11 cellular contexts compared by ENCODE assay signal in the genomic region with DNA sequence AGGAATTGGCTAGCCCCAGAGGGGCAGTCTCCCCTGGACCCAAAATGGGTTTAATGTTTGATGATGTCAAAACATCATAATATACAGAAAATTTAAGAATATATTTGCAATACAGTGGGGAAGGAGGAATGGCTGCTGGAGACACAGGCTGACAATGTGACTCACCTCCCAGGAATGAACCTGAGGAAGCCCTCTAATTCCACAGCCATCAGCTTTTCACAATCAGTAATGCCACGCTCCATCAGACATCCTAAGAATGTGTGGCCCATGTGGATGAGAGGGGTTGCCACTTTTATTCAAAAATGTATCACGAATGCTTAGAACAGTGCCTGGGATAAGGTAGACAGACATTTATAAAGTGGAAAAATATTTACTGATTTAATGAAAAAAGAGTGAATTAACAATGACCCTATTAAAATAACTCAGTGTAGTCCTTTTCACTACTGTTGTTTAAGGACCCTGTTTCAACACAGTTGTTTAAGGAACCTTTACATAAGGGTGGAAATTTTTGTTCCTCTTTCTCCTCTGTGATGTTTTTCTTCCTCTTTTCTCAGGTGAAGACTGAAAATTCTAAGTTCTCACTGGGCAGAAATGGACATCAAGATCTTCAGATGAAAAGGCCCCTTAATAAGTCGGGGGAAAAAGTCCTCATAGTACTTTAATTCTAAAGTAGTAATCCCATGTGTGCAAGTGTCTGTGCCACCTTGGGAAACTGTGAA. TPM values are rescaled to one million over a fixed set of nuclear protein-coding genes. Genes with fewer than 3 reads are reported as not detected.
DNase-seq lines count a peak whose midpoint lies in the region; ATAC-seq and TF ChIP-seq lines count a peak whose summit lies in the region.
"Had no signal": no experiment of that assay in that cellular context is flagged by ENCODE, and none has a peak within 500 bp of the region (broad histone marks: within the 10 kb centered on the region; RNA-seq: fewer than 3 reads in every experiment).

No MANE protein-coding gene starts in this region.

- H3K36me3 Mint-ChIP-seq in neural progenitor cell (no peaks in the 10 kb centered on the region), glutamatergic neuron (ENCODE audit: unreplicated experiment) (no peaks in the 10 kb centered on the region)
- H3K36me3 Mint-ChIP-seq: activated naive CD4-positive, alpha-beta T cell treated with anti-CD3 and anti-CD28 coated beads, Interleukin-2, amount 10 ng/mL, durations not matched to agents 7 days and 5 days had no signal

- H3K4me3 Mint-ChIP-seq in neural progenitor cell (no peak overlapping the region), glutamatergic neuron (ENCODE audit: unreplicated experiment) (no peak overlapping the region)
- H3K4me3 Mint-ChIP-seq: activated naive CD4-positive, alpha-beta T cell treated with anti-CD3 and anti-CD28 coated beads, Interleukin-2, amount 10 ng/mL, durations not matched to agents 7 days and 5 days had no signal

- H3K4me2 ChIP-seq in GM23248 (ENCODE audit: unreplicated experiment) (no peak overlapping the region), OCI-LY3 (ENCODE audit: low read length) (peak overlapping the region; percentile 90), neural progenitor cell (no peak overlapping the region)

- TF ChIP-seq CTCF in OCI-LY3 (IDR thresholded peaks at IDR 0.05; ENCODE audit: low read depth, low read length) (no peak), neural progenitor cell (IDR thresholded peaks at IDR 0.05) (no peak), glutamatergic neuron (IDR thresholded peaks at IDR 0.05; ENCODE audit: partially characterized antibody, unreplicated experiment) (no peak)

- DNase-seq in GM23248 = peak; percentile 47
- peak; percentile 91 for DNase-seq in dermis blood vessel endothelial cell
- DNase-seq in neural progenitor cell (ENCODE audit: low spot score) = peak; percentile 13
- DNase-seq in cerebellar cortex (ENCODE audit: low spot score) = no peak
- DNase-seq in midbrain (lab: John Stamatoyannopoulos, UW) = no peak
- no peak for DNase-seq in glutamatergic neuron
- DNase-seq: activated naive CD4-positive, alpha-beta T cell treated with anti-CD3 and anti-CD28 coated beads, Interleukin-2, amount 10 ng/mL, durations not matched to agents 7 days and 5 days; DMS53 had no signal

- H3K4me1 ChIP-seq in GM23248 (ENCODE audit: insufficient read depth) (no peaks in the 10 kb centered on the region), OCI-LY3 (ENCODE audit: low read length) (peaks cover 60% of the 10 kb centered on the region), neural progenitor cell (no peaks in the 10 kb centered on the region)
- H3K4me1 ChIP-seq: parathyroid adenoma had no signal

- H3K9me3 ChIP-seq in GM23248 (ENCODE audit: low read depth) (no peaks in the 10 kb centered on the region), OCI-LY3 (ENCODE audit: insufficient read depth, low read length) (no peaks in the 10 kb centered on the region), neural progenitor cell (ENCODE audit: low read depth) (no peaks in the 10 kb centered on the region)

- H3K9ac ChIP-seq in GM23248 (no peak overlapping the region), OCI-LY3 (ENCODE audit: low read length) (peak overlapping the region; percentile 97), neural progenitor cell (no peak overlapping the region)
- H3K9ac ChIP-seq: parathyroid adenoma had no signal

- no peaks in the 10 kb centered on the region for H3K9me3 Mint-ChIP-seq in neural progenitor cell
- H3K9me3 Mint-ChIP-seq in glutamatergic neuron (ENCODE audit: unreplicated experiment) = no peaks in the 10 kb centered on the region
- H3K9me3 Mint-ChIP-seq: activated naive CD4-positive, alpha-beta T cell treated with anti-CD3 and anti-CD28 coated beads, Interleukin-2, amount 10 ng/mL, durations not matched to agents 7 days and 5 days had no signal

- no peak for ATAC-seq in HG02759 (IDR thresholded peaks at IDR 0.05; ENCODE audit: unreplicated experiment)

- H3K27me3 ChIP-seq in GM23248 (replicated peaks; ENCODE audit: insufficient read depth) = no peaks in the 10 kb centered on the region
- no peaks in the 10 kb centered on the region for H3K27me3 ChIP-seq in OCI-LY3 (ENCODE audit: low read depth, low read length)
- no peaks in the 10 kb centered on the region for H3K27me3 ChIP-seq in neural progenitor cell

- H4K20me1 ChIP-seq in GM23248 (ENCODE audit: insufficient read depth) (no peaks in the 10 kb centered on the region), OCI-LY3 (ENCODE audit: insufficient read depth, low read length) (no peaks in the 10 kb centered on the region), neural progenitor cell (ENCODE audit: low read depth) (no peaks in the 10 kb centered on the region)

- H3K27ac Mint-ChIP-seq in neural progenitor cell = no peak overlapping the region
- no peak overlapping the region for H3K27ac Mint-ChIP-seq in glutamatergic neuron (ENCODE audit: unreplicated experiment)
- H3K27ac Mint-ChIP-seq: activated naive CD4-positive, alpha-beta T cell treated with anti-CD3 and anti-CD28 coated beads, Interleukin-2, amount 10 ng/mL, durations not matched to agents 7 days and 5 days had no signal

- H3K27me3 Mint-ChIP-seq in neural progenitor cell (ENCODE audit: insufficient read depth, low read depth) (peaks cover 3% of the 10 kb centered on the region), glutamatergic neuron (ENCODE audit: unreplicated experiment) (no peaks in the 10 kb centered on the region)

- in situ Hi-C loops in GM23248 (cut with MboI) = no loop called here

- H2AFZ ChIP-seq in GM23248 = no peak overlapping the region
- H2AFZ ChIP-seq in OCI-LY3 (ENCODE audit: low read depth, low read length) = no peak overlapping the region
- H2AFZ ChIP-seq in neural progenitor cell (replicated peaks) = no peak overlapping the region
- H2AFZ ChIP-seq: parathyroid adenoma had no signal

- H3F3A ChIP-seq in GM23248 (ENCODE audit: insufficient read depth) (no peaks in the 10 kb centered on the region), neural progenitor cell (ENCODE audit: low read depth) (no peaks in the 10 kb centered on the region)

- H3K4me3 ChIP-seq in GM23248 (no peak overlapping the region), OCI-LY3 (ENCODE audit: low read length) (peak overlapping the region; percentile 20), neural progenitor cell (no peak overlapping the region)

- H3K36me3 ChIP-seq in GM23248 (ENCODE audit: low read depth) (no peaks in the 10 kb centered on the region), OCI-LY3 (replicated peaks; ENCODE audit: low read depth, low read length) (no peaks in the 10 kb centered on the region), neural progenitor cell (no peaks in the 10 kb centered on the region)

- no peak overlapping the region for H3K27ac ChIP-seq in GM23248
- H3K27ac ChIP-seq in OCI-LY3 (ENCODE audit: low read length) = peak overlapping the region; percentile 99
- H3K27ac ChIP-seq in neural progenitor cell = no peak overlapping the region
- H3K27ac ChIP-seq: parathyroid adenoma had no signal

- no peaks in the 10 kb centered on the region for H3K9me2 ChIP-seq in GM23248 (ENCODE audit: insufficient read depth)

- 14 to 30% methylated on average over 3 of the region's 3 CpGs for WGBS in GM23248 (ENCODE audit: low coverage in 1 of 2, low lambda C conversion rate in 2 of 2, missing lambda C conversion rate in 2 of 2), 2 experiments

- no peaks in the 10 kb centered on the region for H3K79me2 ChIP-seq in GM23248 (ENCODE audit: insufficient read depth)
- no peaks in the 10 kb centered on the region for H3K79me2 ChIP-seq in OCI-LY3 (ENCODE audit: low read length)
- no peaks in the 10 kb centered on the region for H3K79me2 ChIP-seq in neural progenitor cell (ENCODE audit: low read depth)
- H3K79me2 ChIP-seq: parathyroid adenoma had no signal

- H3K4me1 Mint-ChIP-seq in neural progenitor cell (peaks cover 13% of the 10 kb centered on the region), glutamatergic neuron (ENCODE audit: low read depth, unreplicated experiment) (no peaks in the 10 kb centered on the region)
- H3K4me1 Mint-ChIP-seq: activated naive CD4-positive, alpha-beta T cell treated with anti-CD3 and anti-CD28 coated beads, Interleukin-2, amount 10 ng/mL, durations not matched to agents 7 days and 5 days had no signal

RNA-seq across cellular contexts. Expression of a gene that starts 17.5 kb away (rescaled TPM):
- total RNA-seq in GM23248 (2014; rRNA removed; shearing (Covaris generic)) = not detected in 2 replicates
- polyA plus RNA-seq in GM23248 (2016; fragmentation: Nextera tagmentation; extraction: Ambion mirVana) = not detected in 2 replicates
- total RNA-seq in dermis blood vessel endothelial cell (0.09 and 0.34 TPM in 2 replicates), neural progenitor cell (ENCODE audit: low replicate concordance) (0.95 and 1.2 TPM in 2 replicates), glutamatergic neuron (ENCODE audit: unreplicated experiment) (27.7 TPM)

Comparison
In these comparisons a context has a peak if more than half of its experiments do, and no peak if none do; other contexts are left out.
1. DNase-seq: peak in GM23248 (single experiment), dermis blood vessel endothelial cell (single experiment) and neural progenitor cell (single experiment); none in cerebellar cortex (single experiment), midbrain (single experiment) and glutamatergic neuron (single experiment).
2. RNA of a gene that starts 17.5 kb away (total RNA-seq): 27.7 TPM in glutamatergic neuron (single experiment); 0.95 to 1.2 TPM in neural progenitor cell, 0.09 to 0.34 TPM in dermis blood vessel endothelial cell and not detected in GM23248; every median in the first group is over 10 times any median in the second.